18 cellular contexts compared by ENCODE assay signal in the genomic region with DNA sequence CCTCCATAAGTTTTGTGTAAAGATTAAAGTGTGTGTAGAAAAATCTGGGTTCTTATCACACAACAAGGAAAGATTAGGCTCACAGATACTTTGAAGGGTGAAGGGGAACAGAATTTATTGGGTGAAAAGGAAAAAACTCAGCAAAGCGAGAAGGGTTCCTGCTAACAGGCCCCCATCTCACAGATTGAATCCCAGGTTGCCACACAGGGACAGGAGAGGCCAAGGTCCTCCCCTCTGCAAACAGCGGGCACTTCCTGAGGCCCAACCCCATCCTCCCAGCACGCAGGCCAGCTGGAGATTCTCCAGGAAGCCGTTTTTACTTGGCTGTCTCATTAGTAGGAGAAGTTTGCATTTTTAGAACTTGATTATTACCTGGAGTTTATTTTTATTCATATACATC. TPM values are rescaled to one million over a fixed set of nuclear protein-coding genes. Genes with fewer than 3 reads are reported as not detected.
DNase-seq lines count a peak whose midpoint lies in the region; ATAC-seq and TF ChIP-seq lines count a peak whose summit lies in the region.
"Had no signal": no experiment of that assay in that cellular context is flagged by ENCODE, and none has a peak within 500 bp of the region (broad histone marks: within the 10 kb centered on the region; RNA-seq: fewer than 3 reads in every experiment).

No MANE protein-coding gene starts in this region.

- no peak overlapping the region for H3K27ac Mint-ChIP-seq in CD8-positive, alpha-beta T cell
- H3K27ac Mint-ChIP-seq: activated naive CD4-positive, alpha-beta T cell treated with anti-CD3 and anti-CD28 coated beads, Interleukin-2, amount 10 ng/mL, durations not matched to agents 7 days and 5 days; dendritic cell treated with granulocyte-macrophage colony-stimulating factor and Interleukin-4, amounts not matched to agents 40 ng/mL and 50 ng/mL, for 4 days had no signal

- POLR2A ChIA-PET in CD8-positive, alpha-beta T cell (lab: Charles Lee): interaction anchor here (1.1 kb wide), 1 partner anchor 15 kb away, joined by 4 read pairs; a partner anchor contains a TSS

- DNase-seq in left ventricle myocardium superior (peak; percentile 31), Right ventricle myocardium superior (no peak), left colon (peak; percentile 68 to 71), NCI-H524 treated with DMSO at 0.1 percent for 48 hours (lab: John Stamatoyannopoulos, UW) (no peak)
- no peak for DNase-seq in CD8-positive, alpha-beta T cell
- DNase-seq: activated CD4-positive, alpha-beta T cell treated with anti-CD3 and anti-CD28 coated beads for 4 hours; activated naive CD4-positive, alpha-beta T cell treated with anti-CD3 and anti-CD28 coated beads, Interleukin-2, amount 10 ng/mL, durations not matched to agents 7 days and 5 days; NCI-H1048; NCI-H2029 treated with DMSO at 0.1 percent for 48 hours; NCI-H526 treated with DMSO at 0.1 percent for 48 hours; stimulated activated CD4-positive, alpha-beta T cell treated with anti-CD3 and anti-CD28 coated beads, Interleukin-15, amount 100 ng/mL, for 24 hours; stimulated activated naive CD4-positive, alpha-beta T cell treated with Interleukin-2 at 50 U/mL for 16 hours had no signal

- H3K9me3 ChIP-seq in CD8-positive, alpha-beta T cell (ENCODE audit: low read length): no peaks in the 10 kb centered on the region

- no peaks in the 10 kb centered on the region for H3K4me1 Mint-ChIP-seq in CD8-positive, alpha-beta T cell (ENCODE audit: low read depth)
- H3K4me1 Mint-ChIP-seq: activated naive CD4-positive, alpha-beta T cell treated with anti-CD3 and anti-CD28 coated beads, Interleukin-2, amount 10 ng/mL, durations not matched to agents 7 days and 5 days had no signal

- no peaks in the 10 kb centered on the region for H3K27me3 Mint-ChIP-seq in CD8-positive, alpha-beta T cell (ENCODE audit: low read depth)
- H3K27me3 Mint-ChIP-seq: activated naive CD4-positive, alpha-beta T cell treated with anti-CD3 and anti-CD28 coated beads, Interleukin-2, amount 10 ng/mL, durations not matched to agents 7 days and 5 days; dendritic cell treated with granulocyte-macrophage colony-stimulating factor and Interleukin-4, amounts not matched to agents 40 ng/mL and 50 ng/mL, for 4 days had no signal

- peak overlapping the region; percentile 84 for H3K27ac ChIP-seq in VCaP
- no peak overlapping the region for H3K27ac ChIP-seq in CD8-positive, alpha-beta T cell (ENCODE audit: low read depth, low read length)
- H3K27ac ChIP-seq: epithelial cell of prostate had no signal

- no peaks in the 10 kb centered on the region for H3K27me3 ChIP-seq in CD8-positive, alpha-beta T cell (ENCODE audit: insufficient read depth, low read length)

- H3K36me3 Mint-ChIP-seq in CD8-positive, alpha-beta T cell: peaks cover 31% of the 10 kb centered on the region

- no peak overlapping the region for H3K4me3 ChIP-seq in CD8-positive, alpha-beta T cell (ENCODE audit: low read depth, low read length)

- H3K4me1 ChIP-seq in CD8-positive, alpha-beta T cell (ENCODE audit: insufficient read depth, low read length): no peaks in the 10 kb centered on the region

- intact Hi-C loops in left ventricle myocardium superior (cut with micrococcal nuclease) (no loop called here), Right ventricle myocardium superior (cut with DNase I) (no loop called here), left colon (cut with DNase I, micrococcal nuclease) (no loop called here)
- intact Hi-C loops in CD8-positive, alpha-beta T cell (cut with DNase I, micrococcal nuclease): no loop called here

- no peaks in the 10 kb centered on the region for H3K36me3 ChIP-seq in CD8-positive, alpha-beta T cell (ENCODE audit: insufficient read depth, low read length)

- CTCF ChIA-PET in CD8-positive, alpha-beta T cell (lab: Charles Lee): interaction anchor here (1.3 kb wide), 1 partner anchor 17 kb away, joined by 3 read pairs; no protein-coding TSS in a partner anchor

- H3K9me3 Mint-ChIP-seq in CD8-positive, alpha-beta T cell: no peaks in the 10 kb centered on the region
- H3K9me3 Mint-ChIP-seq: activated naive CD4-positive, alpha-beta T cell treated with anti-CD3 and anti-CD28 coated beads, Interleukin-2, amount 10 ng/mL, durations not matched to agents 7 days and 5 days; dendritic cell treated with granulocyte-macrophage colony-stimulating factor and Interleukin-4, amounts not matched to agents 40 ng/mL and 50 ng/mL, for 4 days had no signal

- H3K4me3 Mint-ChIP-seq in CD8-positive, alpha-beta T cell: no peak overlapping the region
- H3K4me3 Mint-ChIP-seq: activated naive CD4-positive, alpha-beta T cell treated with anti-CD3 and anti-CD28 coated beads, Interleukin-2, amount 10 ng/mL, durations not matched to agents 7 days and 5 days; dendritic cell treated with granulocyte-macrophage colony-stimulating factor and Interleukin-4, amounts not matched to agents 40 ng/mL and 50 ng/mL, for 4 days had no signal

- no peak for ATAC-seq in left ventricle myocardium superior
- no peak for ATAC-seq in Right ventricle myocardium superior (ENCODE audit: poor library complexity)
- ATAC-seq in left colon: peak; percentile 100
- no peak for ATAC-seq in CD8-positive, alpha-beta T cell
- no peak for ATAC-seq in HG02840 (IDR thresholded peaks at IDR 0.05; ENCODE audit: low FRiP score, unreplicated experiment)
- no peak for ATAC-seq in GM19455 (IDR thresholded peaks at IDR 0.05; ENCODE audit: unreplicated experiment)

- no peak for TF ChIP-seq CTCF in VCaP (conservative IDR thresholded peaks at IDR 0.05)
- no peak for TF ChIP-seq CTCF in CD8-positive, alpha-beta T cell (IDR thresholded peaks at IDR 0.05)

RNA-seq across cellular contexts. Expression of a gene that starts 15.2 kb away (rescaled TPM):
- total RNA-seq in left ventricle myocardium superior (26.2 TPM), Right ventricle myocardium superior (25.7 TPM), left colon (10 to 100 TPM; 54.1 to 66.1 TPM)
- 100 to 1,000 TPM; 109 to 121 TPM for total RNA-seq in CD8-positive, alpha-beta T cell

RNA-seq across cellular contexts. Expression of a gene that starts 31.7 kb away (rescaled TPM):
- total RNA-seq in left ventricle myocardium superior (39.1 TPM), Right ventricle myocardium superior (31.0 TPM), left colon (10 to 100 TPM; 14.9 to 15.1 TPM)
- total RNA-seq in CD8-positive, alpha-beta T cell: 1 to 10 TPM; 5.6 to 6.0 TPM
- total RNA-seq: OCI-LY7 had no signal

RNA-seq across cellular contexts. Expression of a gene that starts 31.9 kb away (rescaled TPM):
- total RNA-seq in left ventricle myocardium superior (3.5 TPM), Right ventricle myocardium superior (3.4 TPM), left colon (1 to 10 TPM in 1 of 2 donors, under 1 TPM in 1; 0.79 to 1.1 TPM)
- total RNA-seq in CD8-positive, alpha-beta T cell: 1 to 10 TPM in 1 of 2 experiments, under 1 TPM in 1; 1.00 to 1.2 TPM
- total RNA-seq: OCI-LY7 had no signal

RNA-seq across cellular contexts. Expression of a gene that starts 57.1 kb away (rescaled TPM):
- total RNA-seq in left ventricle myocardium superior (11.2 TPM), Right ventricle myocardium superior (7.8 TPM), left colon (1 to 10 TPM; 3.8 to 4.0 TPM)
- total RNA-seq in CD8-positive, alpha-beta T cell: 10 to 100 TPM; 10.4 to 10.9 TPM

Comparison
In these comparisons a context has a peak if more than half of its experiments do, and no peak if none do; other contexts are left out.
1. DNase-seq: peak in left ventricle myocardium superior (single experiment) and left colon (2 of 2); none in Right ventricle myocardium superior (single experiment), CD8-positive, alpha-beta T cell (0 of 7) and NCI-H524 treated with DMSO at 0.1 percent for 48 hours (single experiment).